In genomic region chr1:22248746-22249145, GRCh38 we compare ENCODE assay signal across 20 cellular contexts.
"Had no signal": no experiment of that assay in that cellular context is flagged by ENCODE, and none has a peak within 500 bp of the region (broad histone marks: within the 10 kb centered on the region; RNA-seq: fewer than 3 reads in every experiment).

No MANE protein-coding gene starts in this region.

- ATAC-seq: foreskin keratinocyte; heart left ventricle; left colon; natural killer cell; stimulated activated effector memory CD8-positive, alpha-beta T cell treated with anti-CD3 and anti-CD28 coated beads, Interleukin-12 subunit alpha, Interleukin-12 subunit beta, amount 100 ng/mL, for 72 hours had no signal

- H3K9me3 ChIP-seq: heart left ventricle, prostate gland, right lobe of liver, tibial artery had no signal

- DNase-seq: effector CD4-positive, alpha-beta T cell; endodermal cell; erythroblast; foreskin keratinocyte; heart left ventricle; hippocampal formation; left colon; mammary epithelial cell; natural killer cell; occipital lobe; retina; right lobe of liver; stimulated activated CD4-positive, alpha-beta T cell treated with anti-CD3 and anti-CD28 coated beads, Interleukin-4, amount 100 ng/mL, for 1 hour; stimulated activated CD8-positive, alpha-beta memory T cell treated with anti-CD3 and anti-CD28 coated beads, Interleukin-4, amount 100 ng/mL, for 48 hours; tibial artery had no signal

- H3K4me2 ChIP-seq: neural progenitor cell had no signal

- H3K27ac ChIP-seq: coronary artery, foreskin keratinocyte, heart left ventricle, neural progenitor cell, parathyroid adenoma, prostate gland, right lobe of liver, tibial artery had no signal

- H3K79me2 ChIP-seq: parathyroid adenoma had no signal

- H3K4me3 ChIP-seq: coronary artery, heart left ventricle, neural progenitor cell, prostate gland, right lobe of liver, tibial artery had no signal

- H3K4me1 ChIP-seq: foreskin keratinocyte, heart left ventricle, parathyroid adenoma, prostate gland, right lobe of liver, tibial artery had no signal

- H2AFZ ChIP-seq: neural progenitor cell, parathyroid adenoma had no signal

- H3K36me3 ChIP-seq: heart left ventricle, neural progenitor cell, prostate gland, right lobe of liver, tibial artery had no signal
